In genomic region chr7:39750253-39750994, GRCh38 we compare ENCODE assay signal across 26 cellular contexts.
DNase-seq lines count a peak whose midpoint lies in the region; ATAC-seq and TF ChIP-seq lines count a peak whose summit lies in the region.
"Had no signal": no experiment of that assay in that cellular context is flagged by ENCODE, and none has a peak within 500 bp of the region (broad histone marks: within the 10 kb centered on the region; RNA-seq: fewer than 3 reads in every experiment).

No MANE protein-coding gene starts in this region.

- H3K4me1 Mint-ChIP-seq in GM23338 = peaks cover 30% of the 10 kb centered on the region
- peaks cover 40% of the 10 kb centered on the region for H3K4me1 Mint-ChIP-seq in WTC11

- no peak overlapping the region for H3K4me3 Mint-ChIP-seq in GM23338
- no peak overlapping the region for H3K4me3 Mint-ChIP-seq in WTC11
- H3K4me3 Mint-ChIP-seq: CD14-positive monocyte; CD4-positive, alpha-beta memory T cell; CD4-positive, CD25-positive, alpha-beta regulatory T cell; CD8-positive, alpha-beta memory T cell had no signal

- ATAC-seq in GM23338 (no peak), WTC11 (no peak), HG03354 (IDR thresholded peaks at IDR 0.05; ENCODE audit: poor library complexity, severe bottlenecking, unreplicated experiment) (no peak)

- no peak overlapping the region for H3K4ac ChIP-seq in mesendoderm (ENCODE audit: low read depth, low read length)

- DNase-seq in GM23338 (ENCODE audit: low spot score) (no peak), HuH-7.5 (ENCODE audit: low spot score) (peak; percentile 60), WTC11 (ENCODE audit: low spot score) (no peak), amniotic stem cell (lab: John Stamatoyannopoulos, UW) (no peak), mesendoderm (no peak), dermis blood vessel endothelial cell (no peak)
- DNase-seq: 8988T; ACHN; BE2C; C1 segment of cervical spinal cord; CD4-positive, alpha-beta memory T cell; CD4-positive, CD25-positive, alpha-beta regulatory T cell; CD8-positive, alpha-beta memory T cell; COR-L47; DMS 273 treated with DMSO at 0.1 percent for 48 hours; DMS153; DMS53; DMS79; DND-41; EL; GDM1 had no signal

- H3K23ac ChIP-seq in mesendoderm (ENCODE audit: low read length) = no peak overlapping the region

- no peak overlapping the region for H4K5ac ChIP-seq in mesendoderm (ENCODE audit: low read length)

- peaks cover 2% of the 10 kb centered on the region; the same call in 1 of the 2 replicates for H3K9me2 ChIP-seq in GM23338 (ENCODE audit: insufficient read depth)

- no peak overlapping the region for H4K8ac ChIP-seq in mesendoderm (ENCODE audit: low read depth, low read length)

- no peak overlapping the region for H3K9ac ChIP-seq in HUES48 (ENCODE audit: low read depth, low read length)
- no peak overlapping the region for H3K9ac ChIP-seq in mesendoderm (ENCODE audit: low read length)
- H3K9ac ChIP-seq: BLaER1 had no signal

- H3K4me2 ChIP-seq in GM23338 (no peak overlapping the region), mesendoderm (ENCODE audit: low read length) (no peak overlapping the region)
- H3K4me2 ChIP-seq: BLaER1 had no signal

- POLR2A ChIA-PET in WTC11 (lab: Charles Lee) = no interaction called here

- H2AFZ ChIP-seq in GM23338 = no peak overlapping the region

- TF ChIP-seq CTCF in GM23338 (conservative IDR thresholded peaks at IDR 0.05; ENCODE audit: low read depth in 2 of 2) (no peak), WTC11 (IDR thresholded peaks at IDR 0.05) (no peak)

- no peak overlapping the region for H2BK120ac ChIP-seq in mesendoderm (ENCODE audit: low read depth, low read length)

- H2AK5ac ChIP-seq in mesendoderm (ENCODE audit: low read length) = no peak overlapping the region

- CTCF ChIA-PET in WTC11 (lab: Charles Lee) = interaction anchor here (0.6 to 1.7 kb wide), 3 partner anchors 8 to 237 kb away, joined by 3 to 9 read pairs (median 6); no protein-coding TSS in a partner anchor

- H3K56ac ChIP-seq in mesendoderm (ENCODE audit: low read length) = no peak overlapping the region

- no peak overlapping the region for H2BK15ac ChIP-seq in mesendoderm (replicated peaks; ENCODE audit: low read depth)

- H2BK5ac ChIP-seq in mesendoderm (ENCODE audit: low read length) = no peak overlapping the region

- H3K36me3 ChIP-seq in GM23338 (ENCODE audit: insufficient read depth) (no peaks in the 10 kb centered on the region), HUES48 (ENCODE audit: control insufficient read depth, insufficient read depth, low read length) (no peaks in the 10 kb centered on the region), mesendoderm (ENCODE audit: control insufficient read depth, insufficient read depth, low read length) (no peaks in the 10 kb centered on the region)
- H3K36me3 ChIP-seq: BE2C had no signal

- H3K36me3 Mint-ChIP-seq in GM23338 (ENCODE audit: low read depth) (peaks cover 20% of the 10 kb centered on the region), WTC11 (peaks cover 16% of the 10 kb centered on the region)

- H3K27ac ChIP-seq in GM23338 (ENCODE audit: low read depth) (peak overlapping the region; percentile 37; the same call in 1 of the 2 replicates), HUES48 (ENCODE audit: low read depth, low read length) (peak overlapping the region; percentile 68), mesendoderm (ENCODE audit: low read depth, low read length) (no peak overlapping the region)
- H3K27ac ChIP-seq: BLaER1 had no signal

- peaks cover 4% of the 10 kb centered on the region for H3K27me3 Mint-ChIP-seq in GM23338 (ENCODE audit: insufficient read depth, low read depth, poor library complexity)
- H3K27me3 Mint-ChIP-seq in WTC11 (ENCODE audit: low read depth) = no peaks in the 10 kb centered on the region
- H3K27me3 Mint-ChIP-seq: CD4-positive, alpha-beta memory T cell; CD8-positive, alpha-beta memory T cell had no signal

- no peaks in the 10 kb centered on the region for H4K20me1 ChIP-seq in GM23338 (replicated peaks; ENCODE audit: insufficient read depth)

- no peak overlapping the region for H3K18ac ChIP-seq in mesendoderm (ENCODE audit: low read length)

- H3K27me3 ChIP-seq in GM23338 (ENCODE audit: insufficient read depth) (no peaks in the 10 kb centered on the region), HUES48 (ENCODE audit: control insufficient read depth, insufficient read depth, low read length) (no peaks in the 10 kb centered on the region), mesendoderm (ENCODE audit: insufficient read depth, low read length, poor library complexity) (no peaks in the 10 kb centered on the region)
- H3K27me3 ChIP-seq: BE2C, BLaER1 had no signal

- no peaks in the 10 kb centered on the region for H3K9me3 ChIP-seq in HUES48 (ENCODE audit: control insufficient read depth, insufficient read depth, low read length)
- H3K9me3 ChIP-seq: BE2C had no signal

- H3K4me1 ChIP-seq in GM23338 (ENCODE audit: insufficient read depth) (peaks cover 11% of the 10 kb centered on the region; the same call in 1 of the 2 replicates), HUES48 (ENCODE audit: control insufficient read depth, insufficient read depth, low read length) (peaks cover 22% of the 10 kb centered on the region), mesendoderm (ENCODE audit: control insufficient read depth, low read depth, low read length) (no peaks in the 10 kb centered on the region)

- H3F3A ChIP-seq in GM23338 (replicated peaks; ENCODE audit: low read depth) = peaks cover 6% of the 10 kb centered on the region; the same call in 1 of the 2 replicates

- H3K4me3 ChIP-seq in GM23338 (no peak overlapping the region), HUES48 (ENCODE audit: low read depth, low read length) (no peak overlapping the region), mesendoderm (ENCODE audit: low read length) (no peak overlapping the region)
- H3K4me3 ChIP-seq: BLaER1, GM12878 had no signal

- peaks cover 20% of the 10 kb centered on the region for H3K79me2 ChIP-seq in GM23338 (replicated peaks; ENCODE audit: insufficient read depth)
- H3K79me2 ChIP-seq in mesendoderm (ENCODE audit: control insufficient read depth, insufficient read depth, low read length) = no peaks in the 10 kb centered on the region

- no peak overlapping the region for H3K27ac Mint-ChIP-seq in GM23338
- peak overlapping the region; percentile 64; the same call in 1 of the 2 replicates for H3K27ac Mint-ChIP-seq in WTC11
- H3K27ac Mint-ChIP-seq: CD14-positive monocyte; CD4-positive, alpha-beta memory T cell; CD8-positive, alpha-beta memory T cell had no signal

- WGBS in mesendoderm (ENCODE audit: extremely low coverage, insufficient coverage, low lambda C conversion rate) = no CpG with 5 or more reads among the region's 5 CpGs

- H3K79me1 ChIP-seq in mesendoderm (ENCODE audit: low read length) = peaks cover 4% of the 10 kb centered on the region

- H3K9me3 Mint-ChIP-seq in GM23338 (peaks cover 10% of the 10 kb centered on the region), WTC11 (peaks cover 15% of the 10 kb centered on the region)
- H3K9me3 Mint-ChIP-seq: CD4-positive, CD25-positive, alpha-beta regulatory T cell; CD8-positive, alpha-beta memory T cell had no signal

TF ChIP-seq in GM23338, 12 proteins besides CTCF, POLR2A, EP300 and RAD21:
- TF ChIP-seq ZNF331 (CRISPR knock-in tag; IDR thresholded peaks at IDR 0.05; ENCODE audit: low read depth) = no peak
- no peak for TF ChIP-seq EZH2 (IDR thresholded peaks at IDR 0.05; ENCODE audit: low read depth, unreplicated experiment)
- no peak for TF ChIP-seq ZNF114 (CRISPR knock-in tag; IDR thresholded peaks at IDR 0.05)
- TF ChIP-seq CREB1 (CRISPR knock-in tag; IDR thresholded peaks at IDR 0.05; ENCODE audit: low read depth) = no peak
- no peak for TF ChIP-seq STAT1 (IDR thresholded peaks at IDR 0.05; ENCODE audit: unreplicated experiment)
- no peak for TF ChIP-seq JUNB (IDR thresholded peaks at IDR 0.05; ENCODE audit: unreplicated experiment)

TF ChIP-seq in WTC11, 78 proteins besides CTCF, POLR2A, EP300 and RAD21 (continues in another document):
- no peak for TF ChIP-seq ZNF232 (CRISPR knock-in tag; IDR thresholded peaks at IDR 0.05)
- TF ChIP-seq, protein P1, sequence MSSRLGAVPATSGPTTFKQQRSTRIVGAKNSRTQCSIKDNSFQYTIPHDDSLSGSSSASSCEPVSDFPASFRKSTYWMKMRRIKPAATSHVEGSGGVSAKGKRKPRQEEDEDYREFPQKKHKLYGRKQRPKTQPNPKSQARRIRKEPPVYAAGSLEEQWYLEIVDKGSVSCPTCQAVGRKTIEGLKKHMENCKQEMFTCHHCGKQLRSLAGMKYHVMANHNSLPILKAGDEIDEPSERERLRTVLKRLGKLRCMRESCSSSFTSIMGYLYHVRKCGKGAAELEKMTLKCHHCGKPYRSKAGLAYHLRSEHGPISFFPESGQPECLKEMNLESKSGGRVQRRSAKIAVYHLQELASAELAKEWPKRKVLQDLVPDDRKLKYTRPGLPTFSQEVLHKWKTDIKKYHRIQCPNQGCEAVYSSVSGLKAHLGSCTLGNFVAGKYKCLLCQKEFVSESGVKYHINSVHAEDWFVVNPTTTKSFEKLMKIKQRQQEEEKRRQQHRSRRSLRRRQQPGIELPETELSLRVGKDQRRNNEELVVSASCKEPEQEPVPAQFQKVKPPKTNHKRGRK (CRISPR knock-in tag; IDR thresholded peaks at IDR 0.05; ENCODE audit: borderline replicate concordance) = no peak
- TF ChIP-seq, protein P2, sequence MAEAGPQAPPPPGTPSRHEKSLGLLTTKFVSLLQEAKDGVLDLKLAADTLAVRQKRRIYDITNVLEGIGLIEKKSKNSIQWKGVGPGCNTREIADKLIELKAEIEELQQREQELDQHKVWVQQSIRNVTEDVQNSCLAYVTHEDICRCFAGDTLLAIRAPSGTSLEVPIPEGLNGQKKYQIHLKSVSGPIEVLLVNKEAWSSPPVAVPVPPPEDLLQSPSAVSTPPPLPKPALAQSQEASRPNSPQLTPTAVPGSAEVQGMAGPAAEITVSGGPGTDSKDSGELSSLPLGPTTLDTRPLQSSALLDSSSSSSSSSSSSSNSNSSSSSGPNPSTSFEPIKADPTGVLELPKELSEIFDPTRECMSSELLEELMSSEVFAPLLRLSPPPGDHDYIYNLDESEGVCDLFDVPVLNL (CRISPR knock-in tag; IDR thresholded peaks at IDR 0.05; ENCODE audit: borderline replicate concordance, low read depth) = no peak
- TF ChIP-seq, protein P3, sequence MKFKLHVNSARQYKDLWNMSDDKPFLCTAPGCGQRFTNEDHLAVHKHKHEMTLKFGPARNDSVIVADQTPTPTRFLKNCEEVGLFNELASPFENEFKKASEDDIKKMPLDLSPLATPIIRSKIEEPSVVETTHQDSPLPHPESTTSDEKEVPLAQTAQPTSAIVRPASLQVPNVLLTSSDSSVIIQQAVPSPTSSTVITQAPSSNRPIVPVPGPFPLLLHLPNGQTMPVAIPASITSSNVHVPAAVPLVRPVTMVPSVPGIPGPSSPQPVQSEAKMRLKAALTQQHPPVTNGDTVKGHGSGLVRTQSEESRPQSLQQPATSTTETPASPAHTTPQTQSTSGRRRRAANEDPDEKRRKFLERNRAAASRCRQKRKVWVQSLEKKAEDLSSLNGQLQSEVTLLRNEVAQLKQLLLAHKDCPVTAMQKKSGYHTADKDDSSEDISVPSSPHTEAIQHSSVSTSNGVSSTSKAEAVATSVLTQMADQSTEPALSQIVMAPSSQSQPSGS (CRISPR knock-in tag; IDR thresholded peaks at IDR 0.05; ENCODE audit: borderline replicate concordance, low read depth) = no peak
